In the genomic region with DNA sequence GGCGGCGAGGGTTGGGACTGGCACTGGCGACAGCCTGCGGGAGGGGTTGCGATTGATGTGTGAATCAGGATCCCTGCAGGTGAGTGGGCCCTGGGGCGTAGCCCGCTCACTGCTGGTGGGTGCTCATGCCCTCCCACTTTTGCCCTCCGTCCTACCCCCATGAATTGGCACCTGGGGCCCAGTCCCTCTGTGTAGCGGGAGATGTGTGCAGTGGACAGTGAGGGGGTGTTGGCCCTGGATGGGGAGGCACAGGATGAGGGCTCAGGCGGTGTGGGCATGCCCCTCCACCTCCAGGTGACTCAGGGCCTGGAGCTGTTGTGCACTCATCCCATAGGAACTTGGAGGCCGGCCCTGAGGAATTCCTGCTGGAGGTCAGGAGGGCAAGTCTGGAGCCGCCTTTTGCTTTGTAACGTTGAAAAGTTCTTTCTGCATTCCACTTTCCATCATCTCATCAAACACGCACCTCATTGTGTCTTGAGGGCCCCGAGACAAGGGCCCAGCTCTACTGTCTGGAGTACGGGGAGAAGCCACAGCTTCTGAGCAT, we compare ENCODE assay signal across 13 cellular contexts. TPM values are rescaled to one million over a fixed set of nuclear protein-coding genes. Genes with fewer than 3 reads are reported as not detected.
DNase-seq lines count a peak whose midpoint lies in the region; TF ChIP-seq lines count a peak whose summit lies in the region.
"Had no signal": no experiment of that assay in that cellular context is flagged by ENCODE, and none has a peak within 500 bp of the region (broad histone marks: within the 10 kb centered on the region; RNA-seq: fewer than 3 reads in every experiment).

No MANE protein-coding gene starts in this region.

- DNase-seq in AG10803 (ENCODE audit: low read depth) (peak; percentile 94), MG63 (peak; percentile 98), epidermal melanocyte (ENCODE audit: insufficient read length, low spot score) (peak; percentile 60), myocyte (ENCODE audit: low read depth) (peak; percentile 52), NCI-H2081 (lab: John Stamatoyannopoulos, UW) (no peak), germinal center (ENCODE audit: low spot score) (no peak), Peyer's patch (no peak)
- no peak for DNase-seq in activated T-cell treated with anti-CD3 and anti-CD28 coated beads, Interleukin-2, amount 50 U/mL, for 1 hour
- DNase-seq: stimulated activated naive CD8-positive, alpha-beta T cell treated with anti-CD3 and anti-CD28 coated beads, Interleukin-15, Interleukin-2, amounts not matched to agents 100 U/mL and 50 U/mL, for 24 hours; T-helper 1 cell had no signal

- no peak for TF ChIP-seq POLR2A in Peyer's patch (IDR thresholded peaks at IDR 0.05)

- H3K27me3 ChIP-seq in MG63, result no peaks in the 10 kb centered on the region
- peaks cover 0 to 13% of the 10 kb centered on the region in 2 donors for H3K27me3 ChIP-seq in Peyer's patch

- H3K9me3 ChIP-seq in MG63 (no peaks in the 10 kb centered on the region), Peyer's patch (no peaks in the 10 kb centered on the region)
- H3K9me3 ChIP-seq: neutrophil had no signal

- H3K36me3 ChIP-seq in MG63 (no peaks in the 10 kb centered on the region), Peyer's patch (no peaks in the 10 kb centered on the region)
- H3K36me3 ChIP-seq: neutrophil had no signal

- H3K4me3 ChIP-seq in AG10803 (ENCODE audit: low read length) (no peak overlapping the region; the same call in 1 of the 2 replicates), MG63 (no peak overlapping the region), Peyer's patch (no peak overlapping the region)
- H3K4me3 ChIP-seq: K562 had no signal

- no peak for TF ChIP-seq CTCF in AG10803 (conservative IDR thresholded peaks at IDR 0.05; ENCODE audit: low read length)
- TF ChIP-seq CTCF in Peyer's patch (IDR thresholded peaks at IDR 0.05), result no peak

- peak overlapping the region in 2 of 4 donors; percentile 43 to 59 for H3K27ac ChIP-seq in Peyer's patch
- H3K27ac ChIP-seq: neutrophil had no signal

- H3K4me1 ChIP-seq in Peyer's patch, result peaks cover 0 to 28% (median 4%) of the 10 kb centered on the region in 4 donors

RNA-seq across cellular contexts. Expression of gene PEAR1, which starts 3.0 kb away (rescaled TPM):
- 0.46 TPM in 1 of 2 replicates, not detected in the other for total RNA-seq in MG63 (2014; rRNA removed; shearing (Covaris generic); ENCODE audit: low replicate concordance)
- 0.05 TPM in 1 of 2 replicates, not detected in the other for total RNA-seq in myocyte
- polyA plus RNA-seq in myocyte (2012), result 0.14 TPM
- total RNA-seq in Peyer's patch, result 10 to 100 TPM in 1 of 4 donors, 1 to 10 TPM in 3; 4.9 to 17.3 (median 7.0) TPM

RNA-seq across cellular contexts. Expression of gene LRRC71, which starts 23.9 kb away (rescaled TPM):
- total RNA-seq in MG63 (2014; rRNA removed; shearing (Covaris generic); ENCODE audit: low replicate concordance), result not detected in 2 replicates
- not detected in 2 replicates for total RNA-seq in myocyte
- not detected for polyA plus RNA-seq in myocyte (2012)
- total RNA-seq in Peyer's patch, result not detected
- total RNA-seq: activated naive CD4-positive, alpha-beta T cell treated with anti-CD3 and anti-CD28 coated beads, Interleukin-2, amount 50 U/mL, for 72 hours had no signal

RNA-seq across cellular contexts. Expression of gene NTRK1, which starts 35.9 kb away (rescaled TPM):
- not detected in 2 replicates for total RNA-seq in MG63 (2014; rRNA removed; shearing (Covaris generic); ENCODE audit: low replicate concordance)
- 0.10 and 2.5 TPM in 2 replicates for total RNA-seq in myocyte
- 0.48 TPM for polyA plus RNA-seq in myocyte (2012)
- total RNA-seq in Peyer's patch, result under 1 TPM in 1 of 4 donors, not detected in 3; 0.57 TPM

RNA-seq across cellular contexts. Expression of gene INSRR, which starts 37.6 kb away (rescaled TPM):
- total RNA-seq in MG63 (2014; rRNA removed; shearing (Covaris generic); ENCODE audit: low replicate concordance), result not detected in 2 replicates
- total RNA-seq in myocyte (0.05 TPM in 1 of 2 replicates, not detected in the other), Peyer's patch (not detected)
- polyA plus RNA-seq in myocyte (2012), result not detected

Comparison
In these comparisons a context has a peak if more than half of its experiments do, and no peak if none do; other contexts are left out.
1. DNase-seq: peak in AG10803 (single experiment), MG63 (single experiment), epidermal melanocyte (single experiment) and myocyte (single experiment); none in NCI-H2081 (0 of 2), activated T-cell treated with anti-CD3 and anti-CD28 coated beads, Interleukin-2, amount 50 U/mL, for 1 hour (single experiment), germinal center (single experiment) and Peyer's patch (0 of 3).